In genomic region chr18:31099490-31100230, GRCh38 we compare ENCODE assay signal across 12 cellular contexts. TPM values are rescaled to one million over a fixed set of nuclear protein-coding genes. Genes with fewer than 3 reads are reported as not detected.
A peak's percentile ranks its signal among the peaks of the same experiment; 100 is the strongest.
DNase-seq lines count a peak whose midpoint lies in the region; ATAC-seq and TF ChIP-seq lines count a peak whose summit lies in the region.
"Had no signal": no experiment of that assay in that cellular context is flagged by ENCODE, and none has a peak within 500 bp of the region (broad histone marks: within the 10 kb centered on the region; RNA-seq: fewer than 3 reads in every experiment).

No MANE protein-coding gene starts in this region.

- ATAC-seq in HG02759 (IDR thresholded peaks at IDR 0.05; ENCODE audit: unreplicated experiment) = no peak
- ATAC-seq in GM18505 (IDR thresholded peaks at IDR 0.05; ENCODE audit: unreplicated experiment) = no peak

- intact Hi-C loops in head of caudate nucleus (cut with DNase I) = no loop called here

- H3K27me3 Mint-ChIP-seq in glutamatergic neuron (ENCODE audit: unreplicated experiment) = peaks cover 14% of the 10 kb centered on the region

- no peaks in the 10 kb centered on the region for H3K36me3 Mint-ChIP-seq in glutamatergic neuron (ENCODE audit: unreplicated experiment)

- POLR2A ChIA-PET in RWPE1 (lab: Yijun Ruan, JAX; ENCODE audit: low non-redundant PET) = interaction anchor here (0.7 kb wide), 1 partner anchor 24 kb away, joined by 3 read pairs; no protein-coding TSS in a partner anchor

- CTCF ChIA-PET in RWPE1 (lab: Yijun Ruan, JAX) = no interaction called here

- TF ChIP-seq POLR2A in GM18505 (IDR thresholded peaks at IDR 0.05; ENCODE audit: borderline replicate concordance, extremely low read depth, insufficient read depth, insufficient read length) = no peak

- H3K79me2 ChIP-seq in parathyroid adenoma = peaks cover 37% of the 10 kb centered on the region

- peak overlapping the region; percentile 92; the same call in 1 of the 2 replicates for H3K9ac ChIP-seq in ES-I3 (ENCODE audit: low read depth, low read length)
- no peak overlapping the region for H3K9ac ChIP-seq in parathyroid adenoma

- H3K27ac ChIP-seq in VCaP (peak overlapping the region; percentile 98), parathyroid adenoma (peak overlapping the region; percentile 99), RWPE1 (no peak overlapping the region)

- H3K36me3 ChIP-seq in ES-I3 (ENCODE audit: insufficient read depth, low read length) (no peaks in the 10 kb centered on the region), parathyroid adenoma (ENCODE audit: control insufficient read depth, insufficient read depth, low read length) (no peaks in the 10 kb centered on the region)

- H3K4me1 ChIP-seq in ES-I3 (ENCODE audit: insufficient read depth, low read length) (peaks cover 10% of the 10 kb centered on the region), parathyroid adenoma (peaks cover 20% of the 10 kb centered on the region)

- H3K4me2 ChIP-seq in parathyroid adenoma (ENCODE audit: low read length) = peak overlapping the region; percentile 94

- peak overlapping the region; percentile 98 for H3K27ac Mint-ChIP-seq in glutamatergic neuron (ENCODE audit: unreplicated experiment)
- H3K27ac Mint-ChIP-seq: T-helper 1 cell treated with Interleukin-12 subunit alpha and Interleukin-12 subunit beta and Interleukin-4 antibody, amounts not matched to agents 30 μg/mL and 1 μg/mL, for 36 hours had no signal

- peak overlapping the region; percentile 98 for H3K4me3 Mint-ChIP-seq in glutamatergic neuron (ENCODE audit: unreplicated experiment)
- H3K4me3 Mint-ChIP-seq: T-helper 1 cell treated with Interleukin-12 subunit alpha and Interleukin-12 subunit beta and Interleukin-4 antibody, amounts not matched to agents 30 μg/mL and 1 μg/mL, for 36 hours had no signal

- no peaks in the 10 kb centered on the region for H3K9me3 ChIP-seq in ES-I3 (ENCODE audit: control insufficient read depth, insufficient read depth, low read length)
- no peaks in the 10 kb centered on the region for H3K9me3 ChIP-seq in parathyroid adenoma (ENCODE audit: control insufficient read depth, low read length)

- peaks cover 20% of the 10 kb centered on the region for H3K9me3 Mint-ChIP-seq in glutamatergic neuron (ENCODE audit: unreplicated experiment)
- H3K9me3 Mint-ChIP-seq: T-helper 1 cell treated with Interleukin-12 subunit alpha and Interleukin-12 subunit beta and Interleukin-4 antibody, amounts not matched to agents 30 μg/mL and 1 μg/mL, for 36 hours had no signal

- no peaks in the 10 kb centered on the region for H3K27me3 ChIP-seq in parathyroid adenoma (ENCODE audit: control insufficient read depth, insufficient read depth, low read length)

- DNase-seq in glutamatergic neuron = no peak
- DNase-seq in RWPE1 (ENCODE audit: low spot score) = no peak
- DNase-seq in head of caudate nucleus = no peak
- DNase-seq: activated CD4-positive, alpha-beta T cell treated with anti-CD3 and anti-CD28 coated beads, Interleukin-2, amount 50 U/mL, for 4 hours; AML-193; occipital lobe had no signal

- TF ChIP-seq CTCF in VCaP (conservative IDR thresholded peaks at IDR 0.05) (no peak), glutamatergic neuron (IDR thresholded peaks at IDR 0.05; ENCODE audit: partially characterized antibody, unreplicated experiment) (no peak), parathyroid adenoma (IDR thresholded peaks at IDR 0.05) (no peak), RWPE1 (conservative IDR thresholded peaks at IDR 0.05; ENCODE audit: low read depth) (no peak)

- peak overlapping the region; percentile 93 for H3K4me3 ChIP-seq in parathyroid adenoma (ENCODE audit: low read depth, low read length)

- H3K4me1 Mint-ChIP-seq in glutamatergic neuron (ENCODE audit: low read depth, unreplicated experiment) = peaks cover 27% of the 10 kb centered on the region

- no peak overlapping the region for H2AFZ ChIP-seq in parathyroid adenoma

RNA-seq across cellular contexts. Expression of gene DSC2, which starts 2.6 kb away (rescaled TPM):
- 31.4 TPM for total RNA-seq in glutamatergic neuron (ENCODE audit: unreplicated experiment)

RNA-seq across cellular contexts. Expression of gene DSC3, which starts 57.1 kb away (rescaled TPM):
- total RNA-seq in glutamatergic neuron (ENCODE audit: unreplicated experiment) = 0.47 TPM
